11 cellular contexts compared by ENCODE assay signal in the genomic region with DNA sequence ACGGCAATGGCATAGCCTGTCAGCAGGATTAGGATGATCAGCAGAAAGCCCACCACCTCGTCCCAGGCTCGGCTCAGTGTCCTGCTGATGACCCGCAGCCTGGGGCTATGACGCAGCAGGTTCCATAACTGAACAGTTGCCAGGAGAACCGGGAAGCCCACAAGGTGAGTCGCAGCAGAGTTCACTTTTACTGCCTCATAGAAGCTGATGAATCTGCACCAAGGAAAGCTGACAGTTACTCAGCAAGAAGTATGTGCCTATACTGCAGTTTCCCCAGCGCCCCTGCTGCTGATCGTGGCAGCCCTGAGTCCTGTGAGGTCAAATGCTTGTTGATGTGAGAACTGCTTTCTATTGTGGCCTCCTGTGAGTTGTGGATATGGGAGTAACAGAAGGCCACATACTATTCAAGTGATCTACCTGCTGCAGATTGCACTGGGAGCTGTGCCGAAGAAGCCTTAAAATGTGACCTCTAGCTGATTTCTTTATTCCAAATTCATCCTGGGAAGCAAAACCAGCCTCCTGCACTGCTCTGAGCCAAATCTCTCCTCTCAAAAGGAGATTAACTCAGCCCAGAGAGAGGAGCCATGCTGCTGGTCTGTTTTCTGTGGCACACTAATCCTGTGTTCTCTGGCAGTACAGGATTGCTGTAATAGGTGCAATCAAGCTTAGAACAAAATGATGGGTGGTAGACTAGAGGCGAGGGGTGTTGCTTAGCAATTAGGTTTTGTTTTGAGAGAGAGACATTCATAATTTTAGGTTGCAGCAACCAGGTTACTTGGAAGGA. TPM values are rescaled to one million over a fixed set of nuclear protein-coding genes. Genes with fewer than 3 reads are reported as not detected.
DNase-seq lines count a peak whose midpoint lies in the region; ATAC-seq and TF ChIP-seq lines count a peak whose summit lies in the region.
"Had no signal": no experiment of that assay in that cellular context is flagged by ENCODE, and none has a peak within 500 bp of the region (broad histone marks: within the 10 kb centered on the region; RNA-seq: fewer than 3 reads in every experiment).

No MANE protein-coding gene starts in this region.

- 59% methylated on average over 8 of the region's 11 CpGs for WGBS in SK-N-SH (ENCODE audit: low lambda C conversion rate)

- peak overlapping the region; percentile 52 for H3K27ac Mint-ChIP-seq in activated T-cell treated with anti-CD3 and anti-CD28 coated beads, Interleukin-2, amount 50 U/mL, for 72 hours

- no peak overlapping the region for H3K27ac ChIP-seq in RWPE2 (ENCODE audit: poor library complexity, severe bottlenecking)
- peak overlapping the region; percentile 66 for H3K27ac ChIP-seq in skeletal muscle tissue (ENCODE audit: low read depth, low read length)
- peak overlapping the region in 1 of 2 experiments; percentile 23; a peak in 2 of 4 replicates for H3K27ac ChIP-seq in SK-N-SH (ENCODE audit: low read depth in 2 of 2, low read length in 1 of 2)
- H3K27ac ChIP-seq: SK-N-MC had no signal

- no peak for ATAC-seq in activated T-cell treated with anti-CD3 and anti-CD28 coated beads, Interleukin-2, amount 50 U/mL, for 72 hours (replicated peaks in 1 of 2)
- peak; percentile 32; the same call in 2 of the 3 replicates for ATAC-seq in RWPE2 (ENCODE audit: low read depth)
- ATAC-seq in GM21423 (IDR thresholded peaks at IDR 0.05; ENCODE audit: unreplicated experiment) = no peak
- no peak for ATAC-seq in activated CD4-positive, CD25-positive, alpha-beta regulatory T cell treated with anti-CD3 and anti-CD28 coated beads, Interleukin-2, amount 50 U/mL, for 24 hours
- ATAC-seq: stimulated activated naive CD8-positive, alpha-beta T cell treated with anti-CD3 and anti-CD28 coated beads, Interleukin-15, Interleukin-2, amounts not matched to agents 100 U/mL and 50 U/mL, for 24 hours had no signal

- H3K9me3 ChIP-seq in RWPE2 (ENCODE audit: severe bottlenecking) = no peaks in the 10 kb centered on the region
- no peaks in the 10 kb centered on the region for H3K9me3 ChIP-seq in skeletal muscle tissue (ENCODE audit: control insufficient read depth in 3 of 3, low read length in 3 of 3)
- H3K9me3 ChIP-seq in SK-N-SH = no peaks in the 10 kb centered on the region
- H3K9me3 ChIP-seq: sigmoid colon had no signal

- H3K9me3 Mint-ChIP-seq in activated T-cell treated with anti-CD3 and anti-CD28 coated beads, Interleukin-2, amount 50 U/mL, for 72 hours = no peaks in the 10 kb centered on the region

- DNase-seq in activated T-cell treated with anti-CD3 and anti-CD28 coated beads, Interleukin-2, amount 50 U/mL, for 72 hours = no peak
- DNase-seq in activated T-cell treated with anti-CD3 and anti-CD28 coated beads, Interleukin-2, amount 50 U/mL, for 1 hour = no peak
- DNase-seq in RWPE2 (ENCODE audit: low spot score) (no peak), fibroblast of the aortic adventitia (ENCODE audit: low read depth) (peak; percentile 39), SK-N-SH (no peak)
- DNase-seq: sigmoid colon; stimulated activated naive CD8-positive, alpha-beta T cell treated with anti-CD3 and anti-CD28 coated beads, Interleukin-15, Interleukin-2, amounts not matched to agents 100 U/mL and 50 U/mL, for 24 hours had no signal

- POLR2A ChIA-PET in SK-N-SH (lab: Yijun Ruan, JAX) = no interaction called here

- CTCF ChIA-PET in SK-N-SH (lab: Yijun Ruan, JAX) = interaction anchor here (0.7 to 1.5 kb wide), 2 partner anchors 28 to 51 kb away, joined by 4 to 5 read pairs; no protein-coding TSS in a partner anchor

- no peak for TF ChIP-seq EP300 in SK-N-SH (IDR thresholded peaks at IDR 0.05; ENCODE audit: borderline replicate concordance in 1 of 2, low read depth in 1 of 2, low read length in 1 of 2)

- TF ChIP-seq CTCF in RWPE2 (IDR thresholded peaks at IDR 0.05; ENCODE audit: poor library complexity, severe bottlenecking) = no peak
- no peak for TF ChIP-seq CTCF in fibroblast of the aortic adventitia (IDR thresholded peaks at IDR 0.05; ENCODE audit: insufficient read depth, low read length)
- no peak for TF ChIP-seq CTCF in SK-N-SH (IDR thresholded peaks at IDR 0.05)

- H3K36me3 Mint-ChIP-seq in activated T-cell treated with anti-CD3 and anti-CD28 coated beads, Interleukin-2, amount 50 U/mL, for 72 hours (ENCODE audit: insufficient read depth in 2 of 2) = peaks cover 0 to 9% of the 10 kb centered on the region in 2 donors

- no peaks in the 10 kb centered on the region for H3K27me3 ChIP-seq in RWPE2 (ENCODE audit: insufficient read depth, poor library complexity, severe bottlenecking)
- no peaks in the 10 kb centered on the region for H3K27me3 ChIP-seq in skeletal muscle tissue (ENCODE audit: control insufficient read depth in 3 of 3, insufficient read depth in 3 of 3, low read length in 3 of 3)
- H3K27me3 ChIP-seq in SK-N-SH (ENCODE audit: insufficient read depth) = no peaks in the 10 kb centered on the region
- H3K27me3 ChIP-seq: sigmoid colon had no signal

- H2AFZ ChIP-seq in SK-N-SH (ENCODE audit: low read depth) = no peak overlapping the region

- no peaks in the 10 kb centered on the region for H3K4me1 Mint-ChIP-seq in activated T-cell treated with anti-CD3 and anti-CD28 coated beads, Interleukin-2, amount 50 U/mL, for 72 hours (ENCODE audit: low read depth)

- H3K27me3 Mint-ChIP-seq in activated T-cell treated with anti-CD3 and anti-CD28 coated beads, Interleukin-2, amount 50 U/mL, for 72 hours (ENCODE audit: low read depth) = no peaks in the 10 kb centered on the region

- no peak overlapping the region for H3K4me3 ChIP-seq in RWPE2 (ENCODE audit: severe bottlenecking)
- no peak overlapping the region for H3K4me3 ChIP-seq in fibroblast of the aortic adventitia (ENCODE audit: low read depth, low read length)
- H3K4me3 ChIP-seq in skeletal muscle tissue (ENCODE audit: low read length in 3 of 3) = no peak overlapping the region
- no peak overlapping the region for H3K4me3 ChIP-seq in SK-N-SH (ENCODE audit: low read depth in 2 of 2, low read length in 1 of 2)
- H3K4me3 ChIP-seq: sigmoid colon, SK-N-MC had no signal

- TF ChIP-seq RAD21 in SK-N-SH (IDR thresholded peaks at IDR 0.05; ENCODE audit: low read length) = no peak

- peaks cover 39% of the 10 kb centered on the region for H3K79me2 ChIP-seq in SK-N-SH (ENCODE audit: insufficient read depth)

- H3F3A ChIP-seq in SK-N-SH (replicated peaks; ENCODE audit: insufficient read depth) = peaks cover 15% of the 10 kb centered on the region

- peaks cover 54% of the 10 kb centered on the region for H4K20me1 ChIP-seq in SK-N-SH (ENCODE audit: insufficient read depth)

- no peak overlapping the region for H3K9ac ChIP-seq in skeletal muscle tissue (ENCODE audit: low read depth in 1 of 3, low read length in 3 of 3)
- no peak overlapping the region for H3K9ac ChIP-seq in SK-N-SH

- H3K9me2 ChIP-seq in SK-N-SH = no peaks in the 10 kb centered on the region

- no peak overlapping the region for H3K4me3 Mint-ChIP-seq in activated T-cell treated with anti-CD3 and anti-CD28 coated beads, Interleukin-2, amount 50 U/mL, for 72 hours

- H3K4me2 ChIP-seq in SK-N-SH = no peak overlapping the region; the same call in 1 of the 2 replicates

- peaks cover 25% of the 10 kb centered on the region for H3K36me3 ChIP-seq in RWPE2 (ENCODE audit: low read depth)
- H3K36me3 ChIP-seq in skeletal muscle tissue (ENCODE audit: control insufficient read depth in 3 of 3, insufficient read depth in 3 of 3, low read length in 3 of 3) = peaks cover 0 to 11% (median 10%) of the 10 kb centered on the region in 3 donors
- H3K36me3 ChIP-seq in SK-N-SH (replicated peaks in 1 of 2; ENCODE audit: control insufficient read depth in 1 of 2, insufficient read depth in 2 of 2, low read length in 1 of 2) = peaks cover 37 to 41% of the 10 kb centered on the region in 2 experiments

- H3K4me1 ChIP-seq in RWPE2 (ENCODE audit: insufficient read depth, poor library complexity, severe bottlenecking) (no peaks in the 10 kb centered on the region), skeletal muscle tissue (ENCODE audit: control insufficient read depth in 3 of 3, insufficient read depth in 3 of 3, low read length in 3 of 3) (peaks cover 8 to 30% (median 16%) of the 10 kb centered on the region in 3 donors), SK-N-SH (ENCODE audit: control insufficient read depth in 1 of 2, insufficient read depth in 2 of 2, low read depth in 1 of 2, low read length in 1 of 2) (peaks cover 5 to 14% of the 10 kb centered on the region in 2 experiments; a peak in 3 of 4 replicates)

TF ChIP-seq in SK-N-SH, 30 proteins besides CTCF, POLR2A, EP300 and RAD21 (continues in another document):
- TF ChIP-seq RCOR1 (IDR thresholded peaks at IDR 0.05; ENCODE audit: low read length) = no peak
- TF ChIP-seq FOSL2 (IDR thresholded peaks at IDR 0.05; ENCODE audit: borderline replicate concordance, low read depth) = no peak
- no peak for TF ChIP-seq RXRA (IDR thresholded peaks at IDR 0.05; ENCODE audit: borderline replicate concordance, low read depth)
- TF ChIP-seq, protein P1, sequence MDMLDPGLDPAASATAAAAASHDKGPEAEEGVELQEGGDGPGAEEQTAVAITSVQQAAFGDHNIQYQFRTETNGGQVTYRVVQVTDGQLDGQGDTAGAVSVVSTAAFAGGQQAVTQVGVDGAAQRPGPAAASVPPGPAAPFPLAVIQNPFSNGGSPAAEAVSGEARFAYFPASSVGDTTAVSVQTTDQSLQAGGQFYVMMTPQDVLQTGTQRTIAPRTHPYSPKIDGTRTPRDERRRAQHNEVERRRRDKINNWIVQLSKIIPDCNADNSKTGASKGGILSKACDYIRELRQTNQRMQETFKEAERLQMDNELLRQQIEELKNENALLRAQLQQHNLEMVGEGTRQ (IDR thresholded peaks at IDR 0.05; ENCODE audit: borderline replicate concordance, low read depth, low read length) = no peak
- no peak for TF ChIP-seq MEF2A (IDR thresholded peaks at IDR 0.05; ENCODE audit: borderline replicate concordance, low read depth)

RNA-seq across cellular contexts. Expression of a gene that starts 38.8 kb away (rescaled TPM):
- 100 to 1,000 TPM; 190 to 194 TPM for total RNA-seq in activated T-cell treated with anti-CD3 and anti-CD28 coated beads, Interleukin-2, amount 50 U/mL, for 72 hours
- 172 and 273 TPM in 2 replicates for total RNA-seq in fibroblast of the aortic adventitia (ENCODE audit: low replicate concordance)
- 114 TPM for total RNA-seq in skeletal muscle tissue
- 133 and 187 TPM in 2 replicates for polyA plus RNA-seq in SK-N-SH (2012; rRNA removed)
- polyA plus RNA-seq in SK-N-SH (2012; cell fraction: cytosol; rRNA removed) = 123 and 127 TPM in 2 replicates
- polyA plus RNA-seq in SK-N-SH (2012; cell fraction: nucleus; rRNA removed) = 213 and 350 TPM in 2 replicates

RNA-seq across cellular contexts. Expression of a gene that starts 50.1 kb away (rescaled TPM):
- 10 to 100 TPM; 12.7 to 15.4 TPM for total RNA-seq in activated T-cell treated with anti-CD3 and anti-CD28 coated beads, Interleukin-2, amount 50 U/mL, for 72 hours
- total RNA-seq in fibroblast of the aortic adventitia (ENCODE audit: low replicate concordance) (3.1 and 7.3 TPM in 2 replicates), skeletal muscle tissue (5.7 TPM)
- polyA plus RNA-seq in SK-N-SH (2012; rRNA removed) = 7.7 and 8.8 TPM in 2 replicates
- 5.7 and 7.4 TPM in 2 replicates for polyA plus RNA-seq in SK-N-SH (2012; cell fraction: cytosol; rRNA removed)
- polyA plus RNA-seq in SK-N-SH (2012; cell fraction: nucleus; rRNA removed) = 13.5 and 21.4 TPM in 2 replicates
